In the genomic region with DNA sequence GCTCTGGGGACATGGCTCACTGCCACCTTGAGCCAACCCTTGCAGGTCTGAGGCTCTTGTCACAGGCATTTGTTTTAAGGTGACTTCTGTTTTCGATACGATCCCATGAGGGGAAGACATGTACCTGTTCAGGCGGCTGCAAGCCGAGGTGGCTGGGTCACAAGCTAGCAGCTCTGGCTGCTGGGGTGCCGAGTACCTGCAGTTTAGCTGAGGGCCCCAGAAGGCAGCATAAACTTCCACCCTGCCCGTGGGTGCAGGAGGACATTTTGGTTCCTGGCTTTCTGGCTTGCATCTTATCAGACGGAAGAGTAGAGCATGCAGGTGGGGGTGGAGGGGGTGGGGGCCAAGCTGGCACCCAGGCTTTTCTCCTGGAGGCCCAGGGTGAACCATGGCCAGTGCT, we compare ENCODE assay signal across 27 cellular contexts.
"Had no signal": no experiment of that assay in that cellular context is flagged by ENCODE, and none has a peak within 500 bp of the region (broad histone marks: within the 10 kb centered on the region; RNA-seq: fewer than 3 reads in every experiment).

No MANE protein-coding gene starts in this region.

- H3K27me3 ChIP-seq: brain microvascular endothelial cell, cardiac muscle cell had no signal

- ATAC-seq: activated CD8-positive, alpha-beta T cell treated with anti-CD3 and anti-CD28 coated beads for 36 hours; K562; Panc1; Right ventricle myocardium inferior had no signal

- H3K27ac Mint-ChIP-seq: activated CD4-positive, alpha-beta T cell treated with anti-CD3 and anti-CD28 coated beads, Interleukin-2, amount 10 ng/mL, durations not matched to agents 7 days and 5 days; activated CD8-positive, alpha-beta T cell treated with anti-CD3 and anti-CD28 coated beads for 36 hours; activated naive CD8-positive, alpha-beta T cell had no signal

- H3K9me3 Mint-ChIP-seq: activated CD4-positive, alpha-beta T cell treated with anti-CD3 and anti-CD28 coated beads, Interleukin-2, amount 10 ng/mL, durations not matched to agents 7 days and 5 days; activated CD8-positive, alpha-beta T cell treated with anti-CD3 and anti-CD28 coated beads for 36 hours had no signal

- DNase-seq: activated CD4-positive, alpha-beta T cell treated with anti-CD3 and anti-CD28 coated beads, Interleukin-2, amount 10 ng/mL, durations not matched to agents 7 days and 5 days; activated CD4-positive, CD25-positive, alpha-beta regulatory T cell; activated CD8-positive, alpha-beta T cell treated with anti-CD3 and anti-CD28 coated beads for 36 hours; activated effector memory CD4-positive, alpha-beta T cell treated with Interleukin-2 at 50 U/mL for 16 hours; activated naive CD4-positive, alpha-beta T cell; activated T-cell treated with anti-CD3 and anti-CD28 coated beads for 4 hours; amygdala; brain microvascular endothelial cell; Karpas-422; MM.1S; NCI-H1105; NCI-H1436 treated with DMSO at 0.1 percent for 48 hours; NCI-H187; NCI-H2081; NCI-H510A treated with DMSO at 0.1 percent for 48 hours; NCI-H69; NK-92 treated with Interleukin-12 subunit alpha and Interleukin-12 subunit beta, amount 100 ng/mL, for 24 hours; OCI-M1; RPMI8226; T-helper 1 cell had no signal

- H3K4me3 ChIP-seq: cardiac muscle cell, K562, SK-N-MC had no signal

- H3K4me1 Mint-ChIP-seq: activated CD4-positive, alpha-beta T cell treated with anti-CD3 and anti-CD28 coated beads, Interleukin-2, amount 10 ng/mL, durations not matched to agents 7 days and 5 days had no signal

- H3K4me3 Mint-ChIP-seq: activated CD4-positive, alpha-beta T cell treated with anti-CD3 and anti-CD28 coated beads, Interleukin-2, amount 10 ng/mL, durations not matched to agents 7 days and 5 days; activated CD8-positive, alpha-beta T cell treated with anti-CD3 and anti-CD28 coated beads for 36 hours; activated naive CD8-positive, alpha-beta T cell had no signal

- H3K27me3 Mint-ChIP-seq: activated CD4-positive, alpha-beta T cell treated with anti-CD3 and anti-CD28 coated beads, Interleukin-2, amount 10 ng/mL, durations not matched to agents 7 days and 5 days; activated CD8-positive, alpha-beta T cell treated with anti-CD3 and anti-CD28 coated beads for 36 hours; activated naive CD8-positive, alpha-beta T cell had no signal

- H3K27ac ChIP-seq: brain microvascular endothelial cell, cardiac muscle cell, SK-N-MC, VCaP had no signal
